In genomic region chr9:89999176-89999533, GRCh38 we compare ENCODE assay signal across 8 cellular contexts.
DNase-seq lines count a peak whose midpoint lies in the region; ATAC-seq and TF ChIP-seq lines count a peak whose summit lies in the region.

No MANE protein-coding gene starts in this region.

- intact Hi-C loops in activated T-helper 1 cell treated with anti-CD3 and anti-CD28 coated beads, Interleukin-12 subunit alpha, Interleukin-12 subunit beta, Interleukin-2, Interleukin-4 antibody, amounts not matched to agents 30 ng/mL and 10 ng/mL and 1 ng/mL, durations not matched to agents 14 hours and 24 hours and 36 hours (cut with micrococcal nuclease) = loop anchor here (1.0 to 5.0 kb wide), 5 partner anchors 15 to 396 kb away; no protein-coding TSS in a partner anchor
- intact Hi-C loops in left colon (cut with DNase I, micrococcal nuclease) = loop anchor here in 1 of 2 donors (10.0 kb wide), 1 partner anchor 394 kb away; the partner anchor contains the start of gene GADD45G

- no peaks in the 10 kb centered on the region for H3K9me3 Mint-ChIP-seq in activated T-helper 1 cell treated with anti-CD3 and anti-CD28 coated beads, Interleukin-12 subunit alpha, Interleukin-12 subunit beta, Interleukin-2, Interleukin-4 antibody, amounts not matched to agents 30 ng/mL and 10 ng/mL and 1 ng/mL, durations not matched to agents 14 hours and 24 hours and 36 hours

- no peak for TF ChIP-seq POLR2A in suprapubic skin (IDR thresholded peaks at IDR 0.05)

- peak overlapping the region; percentile 69 for H3K4me3 Mint-ChIP-seq in activated T-helper 1 cell treated with anti-CD3 and anti-CD28 coated beads, Interleukin-12 subunit alpha, Interleukin-12 subunit beta, Interleukin-2, Interleukin-4 antibody, amounts not matched to agents 30 ng/mL and 10 ng/mL and 1 ng/mL, durations not matched to agents 14 hours and 24 hours and 36 hours

- H3K9me3 ChIP-seq in suprapubic skin = no peaks in the 10 kb centered on the region

- ATAC-seq in left colon (peak; percentile 70), GM19397 (IDR thresholded peaks at IDR 0.05; ENCODE audit: unreplicated experiment) (no peak)

- peak overlapping the region; percentile 27 for H3K4me3 ChIP-seq in suprapubic skin

- H3K27ac ChIP-seq in suprapubic skin = peak overlapping the region; percentile 89

- H3K27me3 ChIP-seq in suprapubic skin = no peaks in the 10 kb centered on the region

- H3K27me3 Mint-ChIP-seq in activated T-helper 1 cell treated with anti-CD3 and anti-CD28 coated beads, Interleukin-12 subunit alpha, Interleukin-12 subunit beta, Interleukin-2, Interleukin-4 antibody, amounts not matched to agents 30 ng/mL and 10 ng/mL and 1 ng/mL, durations not matched to agents 14 hours and 24 hours and 36 hours (ENCODE audit: insufficient read depth) = no peaks in the 10 kb centered on the region

- H3K36me3 ChIP-seq in suprapubic skin = no peaks in the 10 kb centered on the region

- no peak for TF ChIP-seq CTCF in suprapubic skin (IDR thresholded peaks at IDR 0.05)

- H3K4me1 ChIP-seq in suprapubic skin = peaks cover 56% of the 10 kb centered on the region

- peaks cover 35% of the 10 kb centered on the region for H3K4me1 Mint-ChIP-seq in activated T-helper 1 cell treated with anti-CD3 and anti-CD28 coated beads, Interleukin-12 subunit alpha, Interleukin-12 subunit beta, Interleukin-2, Interleukin-4 antibody, amounts not matched to agents 30 ng/mL and 10 ng/mL and 1 ng/mL, durations not matched to agents 14 hours and 24 hours and 36 hours (ENCODE audit: low read depth)

- no peaks in the 10 kb centered on the region for H3K36me3 Mint-ChIP-seq in activated T-helper 1 cell treated with anti-CD3 and anti-CD28 coated beads, Interleukin-12 subunit alpha, Interleukin-12 subunit beta, Interleukin-2, Interleukin-4 antibody, amounts not matched to agents 30 ng/mL and 10 ng/mL and 1 ng/mL, durations not matched to agents 14 hours and 24 hours and 36 hours (ENCODE audit: low read depth)

- peak overlapping the region; percentile 75 for H3K27ac Mint-ChIP-seq in activated T-helper 1 cell treated with anti-CD3 and anti-CD28 coated beads, Interleukin-12 subunit alpha, Interleukin-12 subunit beta, Interleukin-2, Interleukin-4 antibody, amounts not matched to agents 30 ng/mL and 10 ng/mL and 1 ng/mL, durations not matched to agents 14 hours and 24 hours and 36 hours

- DNase-seq in NCI-H1417 (lab: John Stamatoyannopoulos, UW) (peak in 2 of 3 experiments; percentile 65 to 74), NCI-H1417 treated with DMSO at 0.1 percent for 48 hours (lab: John Stamatoyannopoulos, UW) (no peak), left colon (peak; percentile 74 to 75), suprapubic skin (ENCODE audit: low spot score in 2 of 2) (no peak), dermis blood vessel endothelial cell (no peak), AG08395 (ENCODE audit: low spot score) (no peak)
- no peak for DNase-seq in activated T-helper 1 cell treated with anti-CD3 and anti-CD28 coated beads, Interleukin-12 subunit alpha, Interleukin-12 subunit beta, Interleukin-2, Interleukin-4 antibody, amounts not matched to agents 30 ng/mL and 10 ng/mL and 1 ng/mL, durations not matched to agents 14 hours and 24 hours and 36 hours (ENCODE audit: low spot score)

- 68% methylated on average over 3 of the region's 3 CpGs for WGBS in suprapubic skin

- TF ChIP-seq EP300 in suprapubic skin (IDR thresholded peaks at IDR 0.05) = no peak

Comparison
In these comparisons a context has a peak if more than half of its experiments do, and no peak if none do; other contexts are left out.
1. DNase-seq: peak in NCI-H1417 (2 of 3) and left colon (2 of 2); none in NCI-H1417 treated with DMSO at 0.1 percent for 48 hours (single experiment), activated T-helper 1 cell treated with anti-CD3 and anti-CD28 coated beads, Interleukin-12 subunit alpha, Interleukin-12 subunit beta, Interleukin-2, Interleukin-4 antibody, amounts not matched to agents 30 ng/mL and 10 ng/mL and 1 ng/mL, durations not matched to agents 14 hours and 24 hours and 36 hours (single experiment), suprapubic skin (0 of 2), dermis blood vessel endothelial cell (single experiment) and AG08395 (single experiment).